In genomic region chr11:110299006-110299785, GRCh38 we compare ENCODE assay signal across 22 cellular contexts.
"Had no signal": no experiment of that assay in that cellular context is flagged by ENCODE, and none has a peak within 500 bp of the region (broad histone marks: within the 10 kb centered on the region; RNA-seq: fewer than 3 reads in every experiment).

No MANE protein-coding gene starts in this region.

- H3K27ac Mint-ChIP-seq: activated CD4-positive, alpha-beta memory T cell treated with anti-CD3 and anti-CD28 coated beads for 36 hours; activated CD8-positive, alpha-beta memory T cell treated with anti-CD3 and anti-CD28 coated beads, Interleukin-2, amount 10 ng/mL, durations not matched to agents 7 days and 5 days; activated naive CD4-positive, alpha-beta T cell treated with anti-CD3 and anti-CD28 coated beads, Interleukin-2, amount 50 U/mL, for 72 hours; WTC11 had no signal

- H3K4me3 Mint-ChIP-seq: activated CD4-positive, alpha-beta memory T cell treated with anti-CD3 and anti-CD28 coated beads for 36 hours; activated CD8-positive, alpha-beta memory T cell treated with anti-CD3 and anti-CD28 coated beads, Interleukin-2, amount 10 ng/mL, durations not matched to agents 7 days and 5 days; central memory CD8-positive, alpha-beta T cell; WTC11 had no signal

- H3K27me3 ChIP-seq: breast epithelium, dorsolateral prefrontal cortex, gastroesophageal sphincter, upper lobe of right lung had no signal

- ATAC-seq: activated CD8-positive, alpha-beta memory T cell treated with anti-CD3 and anti-CD28 coated beads, Interleukin-2, amount 10 ng/mL, durations not matched to agents 7 days and 5 days; activated naive CD4-positive, alpha-beta T cell treated with anti-CD3 and anti-CD28 coated beads, Interleukin-2, amount 50 U/mL, for 72 hours; gastroesophageal sphincter; sciatic nerve; upper lobe of right lung; WTC11 had no signal

- FAIRE-seq: colon, islet of Langerhans had no signal

- H3K36me3 ChIP-seq: breast epithelium, gastroesophageal sphincter, thoracic aorta, upper lobe of right lung had no signal

- H3K9me3 ChIP-seq: breast epithelium, gastroesophageal sphincter, thoracic aorta, upper lobe of right lung had no signal

- H2AFZ ChIP-seq: parathyroid adenoma had no signal

- H3K27me3 Mint-ChIP-seq: activated CD4-positive, alpha-beta memory T cell treated with anti-CD3 and anti-CD28 coated beads for 36 hours; central memory CD8-positive, alpha-beta T cell had no signal

- H3K4me3 ChIP-seq: breast epithelium, gastroesophageal sphincter, thoracic aorta, upper lobe of right lung had no signal

- H3K9me3 Mint-ChIP-seq: activated CD4-positive, alpha-beta memory T cell treated with anti-CD3 and anti-CD28 coated beads for 36 hours had no signal

- H3K27ac ChIP-seq: breast epithelium, gastroesophageal sphincter, parathyroid adenoma, thoracic aorta, upper lobe of right lung had no signal

- H3K79me2 ChIP-seq: parathyroid adenoma had no signal

- DNase-seq: activated CD4-positive, alpha-beta memory T cell treated with anti-CD3 and anti-CD28 coated beads for 36 hours; activated CD4-positive, alpha-beta T cell treated with anti-CD3 and anti-CD28 coated beads for 4 hours; activated CD8-positive, alpha-beta memory T cell treated with anti-CD3 and anti-CD28 coated beads, Interleukin-2, amount 10 ng/mL, durations not matched to agents 7 days and 5 days; amniotic stem cell; dorsolateral prefrontal cortex; head of caudate nucleus; left cardiac atrium; nucleus accumbens; stimulated activated CD4-positive, alpha-beta T cell treated with anti-CD3 and anti-CD28 coated beads, Interleukin-4, amount 100 ng/mL, for 1 hour; stimulated activated naive CD4-positive, alpha-beta T cell treated with Interleukin-2 at 50 U/mL for 16 hours; T-helper 1 cell; upper lobe of right lung had no signal
